In the genomic region with DNA sequence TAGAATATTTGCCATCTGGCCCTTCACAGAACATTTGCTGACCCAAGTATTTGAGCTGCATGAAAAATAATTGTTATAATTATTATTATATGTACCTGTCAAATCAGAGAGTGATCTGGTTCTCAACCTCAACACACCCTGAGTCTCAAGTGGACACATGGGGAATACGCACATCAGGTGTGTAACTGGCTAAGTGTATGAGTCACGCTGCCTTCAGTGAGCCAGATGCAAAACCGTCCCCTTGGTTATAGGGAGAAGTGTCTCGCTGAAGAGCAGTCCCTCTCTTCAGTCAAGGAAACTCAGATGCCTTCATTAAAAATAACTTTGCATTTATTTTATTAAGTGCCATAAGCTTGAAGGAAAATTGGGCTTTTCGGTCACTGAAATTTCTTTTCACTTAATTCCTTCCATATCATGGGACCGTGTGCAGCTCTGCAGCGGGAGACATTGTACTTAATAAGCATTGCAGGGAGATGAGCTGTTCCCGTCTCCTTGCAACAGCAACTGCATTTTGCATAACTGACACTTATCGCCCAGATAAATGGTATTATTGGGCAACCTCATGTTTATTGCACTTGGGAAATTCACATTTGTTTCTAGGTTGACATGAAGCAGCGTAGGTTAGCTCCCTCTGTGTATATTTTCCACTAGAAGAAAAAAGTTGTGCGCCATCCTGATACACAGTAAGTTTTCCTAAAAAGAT, we compare ENCODE assay signal across 22 cellular contexts.
A peak's percentile ranks its signal among the peaks of the same experiment; 100 is the strongest.
DNase-seq lines count a peak whose midpoint lies in the region; ATAC-seq lines count a peak whose summit lies in the region.
"Had no signal": no experiment of that assay in that cellular context is flagged by ENCODE, and none has a peak within 500 bp of the region (broad histone marks: within the 10 kb centered on the region; RNA-seq: fewer than 3 reads in every experiment).

No MANE protein-coding gene starts in this region.

- no peak overlapping the region for H3K4me2 ChIP-seq in mesenchymal stem cell (ENCODE audit: low read length, poor library complexity, severe bottlenecking)

- H3K14ac ChIP-seq in mesenchymal stem cell (ENCODE audit: low read length in 2 of 2) = peak overlapping the region in 1 of 2 experiments; percentile 60

- H3K79me1 ChIP-seq in mesenchymal stem cell (replicated peaks; ENCODE audit: low read length, poor library complexity, severe bottlenecking) = no peaks in the 10 kb centered on the region

- H3K27me3 ChIP-seq in mesenchymal stem cell (ENCODE audit: control insufficient read depth in 1 of 2, insufficient read depth in 1 of 2, low read length in 2 of 2) = no peaks in the 10 kb centered on the region
- H3K27me3 ChIP-seq: breast epithelium had no signal

- H3K9ac ChIP-seq in mesenchymal stem cell (ENCODE audit: low read length) = no peak overlapping the region

- H3K27ac ChIP-seq in angular gyrus (ENCODE audit: low read depth, low read length) = peak overlapping the region; percentile 4
- no peak overlapping the region for H3K27ac ChIP-seq in mesenchymal stem cell (ENCODE audit: low read length, poor library complexity, severe bottlenecking)
- H3K27ac ChIP-seq: breast epithelium, coronary artery, esophagus squamous epithelium, lower lobe of right lung, psoas muscle had no signal

- H3K4ac ChIP-seq in mesenchymal stem cell (ENCODE audit: low read depth in 1 of 2, low read length in 2 of 2) = no peak overlapping the region

- H2BK5ac ChIP-seq in mesenchymal stem cell (ENCODE audit: low read depth, low read length, poor library complexity, severe bottlenecking) = no peak overlapping the region

- H2BK12ac ChIP-seq in mesenchymal stem cell (ENCODE audit: low read length in 2 of 2) = no peak overlapping the region

- H3K36me3 ChIP-seq in mesenchymal stem cell (ENCODE audit: control insufficient read depth in 1 of 2, insufficient read depth in 2 of 2, low read depth in 1 of 2, low read length in 2 of 2) = no peaks in the 10 kb centered on the region
- H3K36me3 ChIP-seq: breast epithelium, esophagus squamous epithelium, lower lobe of right lung had no signal

- H3K4me3 ChIP-seq in mesenchymal stem cell (ENCODE audit: insufficient read depth in 1 of 2, low read depth in 1 of 2, low read length in 2 of 2) = no peak overlapping the region
- H3K4me3 ChIP-seq: breast epithelium, coronary artery, esophagus squamous epithelium, lower lobe of right lung, psoas muscle had no signal

- no peak overlapping the region for H4K8ac ChIP-seq in mesenchymal stem cell (ENCODE audit: low read length)

- H2BK120ac ChIP-seq in mesenchymal stem cell (ENCODE audit: low read depth, low read length) = no peak overlapping the region

- DNase-seq in DMS79 (lab: John Stamatoyannopoulos, UW) = peak; percentile 5
- DNase-seq in DMS79 treated with DMSO at 0.1 percent for 48 hours (lab: John Stamatoyannopoulos, UW) = no peak
- peak; percentile 17 for DNase-seq in NCI-H1417 treated with DMSO at 0.1 percent for 48 hours (lab: John Stamatoyannopoulos, UW)
- DNase-seq in mesenchymal stem cell = peak; percentile 3
- DNase-seq: 8988T; activated CD4-positive, alpha-beta T cell treated with anti-CD3 and anti-CD28 coated beads for 36 hours; activated gamma-delta T cell treated with Interleukin-2 at 50 U/mL for 16 hours; activated T-cell treated with anti-CD3 and anti-CD28 coated beads, Interleukin-2, amount 50 U/mL, for 24 hours; CD4-positive, alpha-beta memory T cell; esophagus squamous epithelium; GOT3; KG1; kidney; lower lobe of right lung; psoas muscle; T-helper 17 cell had no signal

- H3K4me1 ChIP-seq in mesenchymal stem cell (ENCODE audit: control insufficient read depth, insufficient read depth, low read depth, low read length) = no peaks in the 10 kb centered on the region
- H3K4me1 ChIP-seq: breast epithelium, esophagus squamous epithelium, lower lobe of right lung, psoas muscle had no signal

- H2AK5ac ChIP-seq in mesenchymal stem cell (ENCODE audit: low read length, severe bottlenecking) = no peak overlapping the region

- 88% methylated on average over 7 of the region's 11 CpGs for WGBS in mesenchymal stem cell

- H2BK15ac ChIP-seq in mesenchymal stem cell (ENCODE audit: low read depth, poor library complexity, severe bottlenecking) = no peak overlapping the region

- ATAC-seq in GM18870 (IDR thresholded peaks at IDR 0.05; ENCODE audit: unreplicated experiment) (no peak), HG02970 (IDR thresholded peaks at IDR 0.05; ENCODE audit: low FRiP score, unreplicated experiment) (no peak), HG03342 (IDR thresholded peaks at IDR 0.05; ENCODE audit: unreplicated experiment) (no peak)
- ATAC-seq: activated CD4-positive, alpha-beta T cell treated with anti-CD3 and anti-CD28 coated beads for 36 hours; lower lobe of right lung; psoas muscle; T-helper 17 cell had no signal

- H3K23ac ChIP-seq in mesenchymal stem cell (ENCODE audit: low read length in 2 of 2) = no peak overlapping the region

- H2AFZ ChIP-seq in mesenchymal stem cell (ENCODE audit: low read depth, low read length) = no peak overlapping the region

- no peak overlapping the region for H3K18ac ChIP-seq in mesenchymal stem cell (ENCODE audit: low read depth in 1 of 2, low read length in 2 of 2)

- H4K91ac ChIP-seq in mesenchymal stem cell (ENCODE audit: low read length) = no peak overlapping the region

- no peaks in the 10 kb centered on the region for H3K9me3 ChIP-seq in mesenchymal stem cell (ENCODE audit: control insufficient read depth, low read length)
- H3K9me3 ChIP-seq: breast epithelium, esophagus squamous epithelium, lower lobe of right lung, psoas muscle had no signal
